ENCODE assay signal across 9 cellular contexts in the genomic region with DNA sequence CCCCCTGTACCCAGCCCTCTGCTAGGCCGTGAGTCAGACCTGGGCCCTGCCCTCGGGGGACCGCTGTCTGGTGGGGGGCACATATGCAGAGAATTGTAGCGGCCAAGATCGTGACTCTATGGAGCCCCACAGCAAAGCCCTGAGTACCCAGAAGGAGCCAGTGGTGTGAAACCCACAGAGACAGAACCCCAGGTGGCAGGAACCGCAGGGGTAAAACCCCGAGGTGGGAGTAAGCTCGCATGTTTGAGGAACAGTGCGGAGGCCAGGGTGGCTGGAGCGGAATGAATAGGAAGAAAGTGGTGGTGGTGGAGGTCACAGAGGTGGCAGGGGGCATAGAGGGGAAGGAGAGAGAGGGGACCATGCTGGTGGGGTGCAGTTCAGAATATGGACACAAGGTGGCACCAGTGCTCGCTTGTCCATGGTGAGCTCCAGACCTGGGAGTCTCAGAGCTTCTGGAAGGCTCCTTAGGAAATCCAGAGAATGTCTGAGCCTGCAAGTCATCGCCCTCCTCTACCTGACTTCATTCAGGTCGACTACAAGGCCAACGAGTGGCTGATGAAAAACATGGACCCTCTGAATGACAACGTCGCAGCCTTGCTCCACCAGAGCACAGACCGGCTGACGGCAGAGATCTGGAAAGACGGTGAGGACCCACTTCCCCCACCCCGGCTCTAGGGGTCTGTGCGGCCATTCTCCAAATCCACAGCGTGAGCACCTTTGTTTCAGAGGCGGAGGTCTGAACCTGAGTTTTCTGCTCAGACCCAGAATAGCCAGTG. TPM values are rescaled to one million over a fixed set of nuclear protein-coding genes. Genes with fewer than 3 reads are reported as not detected.
DNase-seq lines count a peak whose midpoint lies in the region; TF ChIP-seq lines count a peak whose summit lies in the region.
"Had no signal": no experiment of that assay in that cellular context is flagged by ENCODE, and none has a peak within 500 bp of the region (broad histone marks: within the 10 kb centered on the region; RNA-seq: fewer than 3 reads in every experiment).

No MANE protein-coding gene starts in this region.

- H3K36me3 Mint-ChIP-seq in neural crest cell (ENCODE audit: low read depth), result peaks cover 18% of the 10 kb centered on the region
- H3K36me3 Mint-ChIP-seq: CD4-positive, CD25-positive, alpha-beta regulatory T cell had no signal

- H3K4me1 Mint-ChIP-seq in neural crest cell, result no peaks in the 10 kb centered on the region
- H3K4me1 Mint-ChIP-seq: CD4-positive, CD25-positive, alpha-beta regulatory T cell had no signal

- peaks cover 2% of the 10 kb centered on the region for H3K9me3 Mint-ChIP-seq in neural crest cell

- no peaks in the 10 kb centered on the region for H3K27me3 Mint-ChIP-seq in neural crest cell (ENCODE audit: low read depth)

- TF ChIP-seq CTCF in neural crest cell (conservative IDR thresholded peaks at IDR 0.05), result peak; percentile 69

- H3K4me3 Mint-ChIP-seq in neural crest cell, result no peak overlapping the region
- H3K4me3 Mint-ChIP-seq: CD4-positive, CD25-positive, alpha-beta regulatory T cell had no signal

- no peak overlapping the region for H3K27ac Mint-ChIP-seq in neural crest cell (ENCODE audit: unreplicated experiment)
- H3K27ac Mint-ChIP-seq: CD4-positive, CD25-positive, alpha-beta regulatory T cell had no signal

- DNase-seq in NCI-H1436 (lab: John Stamatoyannopoulos, UW) (peak; percentile 25), NCI-H1436 treated with DMSO at 0.1 percent for 48 hours (lab: John Stamatoyannopoulos, UW) (no peak), RPMI7951 (ENCODE audit: low read depth) (peak; percentile 28), cerebellum (ENCODE audit: low spot score) (peak; percentile 51), neural crest cell (ENCODE audit: low read depth, low spot score) (peak; percentile 44), cortex of kidney (lab: John Stamatoyannopoulos, UW) (no peak), DMS153 treated with DMSO at 0.1 percent for 48 hours (lab: John Stamatoyannopoulos, UW; ENCODE audit: unreplicated experiment) (no peak), GOT3 (lab: John Stamatoyannopoulos, UW) (no peak)

RNA-seq across cellular contexts. Expression of gene MYH14, which starts 48.9 kb away (rescaled TPM):
- total RNA-seq in RPMI7951 (2014; rRNA removed; shearing (Covaris generic)), result under 0.01 and 0.39 TPM in 2 replicates
- total RNA-seq in cerebellum, result 2.6 TPM
- total RNA-seq in neural crest cell, result 4.0 and 4.7 TPM in 2 replicates
- total RNA-seq: CD4-positive, CD25-positive, alpha-beta regulatory T cell had no signal

Comparison
In these comparisons a context has a peak if more than half of its experiments do, and no peak if none do; other contexts are left out.
1. DNase-seq: peak in NCI-H1436 (single experiment), RPMI7951 (single experiment), cerebellum (single experiment) and neural crest cell (single experiment); none in NCI-H1436 treated with DMSO at 0.1 percent for 48 hours (single experiment), cortex of kidney (single experiment), DMS153 treated with DMSO at 0.1 percent for 48 hours (single experiment) and GOT3 (single experiment).